In genomic region chr10:52314007-52314821, GRCh38 we compare ENCODE assay signal across 1 cellular context.
TF ChIP-seq lines count a peak whose summit lies in the region.

Gene DKK1 (plus strand): TSS chr10:52314281. CDS start chr10:52314435, 154 bp downstream.

TF ChIP-seq in HEK293, 187 proteins besides CTCF, POLR2A, EP300 and RAD21 (continued from another document and continues in another):
- TF ChIP-seq ZNF704 (tag by site-specific recombination; IDR thresholded peaks at IDR 0.05) = no peak
- peak; percentile 64; the same call in 1 of the 2 replicates for TF ChIP-seq ZNF600 (tag by site-specific recombination; IDR thresholded peaks at IDR 0.05)
- TF ChIP-seq ZNF664 (tag by site-specific recombination; IDR thresholded peaks at IDR 0.05) = no peak
- TF ChIP-seq SETDB1 (IDR thresholded peaks at IDR 0.05; ENCODE audit: insufficient read length, low read length) = no peak
- TF ChIP-seq WT1 (tag by site-specific recombination; IDR thresholded peaks at IDR 0.05) = no peak
- TF ChIP-seq ZNF10 (tag by site-specific recombination; IDR thresholded peaks at IDR 0.05) = no peak
- no peak for TF ChIP-seq ZFP69B (tag by site-specific recombination; IDR thresholded peaks at IDR 0.05)
- TF ChIP-seq PRDM10 (tag by site-specific recombination; IDR thresholded peaks at IDR 0.05) = peak; percentile 90
- no peak for TF ChIP-seq ZNF302 (tag by site-specific recombination; IDR thresholded peaks at IDR 0.05; ENCODE audit: low read depth)
- TF ChIP-seq ZNF76 (tag by site-specific recombination; IDR thresholded peaks at IDR 0.05; ENCODE audit: borderline replicate concordance, low read depth) = peak; percentile 54
- no peak for TF ChIP-seq ZNF133 (tag by site-specific recombination; IDR thresholded peaks at IDR 0.05)
- TF ChIP-seq ZNF596 (tag by site-specific recombination; IDR thresholded peaks at IDR 0.05) = no peak
- TF ChIP-seq ZSCAN23 (tag by site-specific recombination; IDR thresholded peaks at IDR 0.05) = no peak
- TF ChIP-seq ZNF26 (tag by site-specific recombination; IDR thresholded peaks at IDR 0.05) = no peak
- no peak for TF ChIP-seq PRDM1 (tag by site-specific recombination; IDR thresholded peaks at IDR 0.05)
- no peak for TF ChIP-seq OVOL3 (tag by site-specific recombination; IDR thresholded peaks at IDR 0.05)
- TF ChIP-seq GFI1B (tag by site-specific recombination; IDR thresholded peaks at IDR 0.05) = no peak
- no peak for TF ChIP-seq ATF2 (tag by site-specific recombination; IDR thresholded peaks at IDR 0.05; ENCODE audit: low read depth)
- no peak; the same call in 1 of the 2 replicates for TF ChIP-seq ZBTB10 (tag by site-specific recombination; IDR thresholded peaks at IDR 0.05)
- no peak for TF ChIP-seq ZBTB49 (tag by site-specific recombination; IDR thresholded peaks at IDR 0.05; ENCODE audit: low read depth)
- no peak for TF ChIP-seq ZNF48 (tag by site-specific recombination; IDR thresholded peaks at IDR 0.05)
- TF ChIP-seq ZNF785 (tag by site-specific recombination; IDR thresholded peaks at IDR 0.05) = no peak
- TF ChIP-seq ZNF501 (tag by site-specific recombination; IDR thresholded peaks at IDR 0.05) = peak; percentile 74; the same call in 1 of the 2 replicates
- no peak for TF ChIP-seq ZNF146 (tag by site-specific recombination; IDR thresholded peaks at IDR 0.05)
- peak; percentile 42; the same call in 1 of the 2 replicates for TF ChIP-seq ZNF629 (tag by site-specific recombination; IDR thresholded peaks at IDR 0.05)
- no peak for TF ChIP-seq ZNF488 (tag by site-specific recombination; IDR thresholded peaks at IDR 0.05)
- no peak for TF ChIP-seq ZNF121 (tag by site-specific recombination; IDR thresholded peaks at IDR 0.05)
- TF ChIP-seq ZNF114 (tag by site-specific recombination; IDR thresholded peaks at IDR 0.05) = no peak
- peak; percentile 97 for TF ChIP-seq TCF7L2 (IDR thresholded peaks at IDR 0.05; ENCODE audit: borderline replicate concordance, low read depth, low read length)
- TF ChIP-seq ZNF510 (tag by site-specific recombination; IDR thresholded peaks at IDR 0.05; ENCODE audit: insufficient replicate concordance) = no peak
- TF ChIP-seq ZNF473 (tag by site-specific recombination; IDR thresholded peaks at IDR 0.05) = no peak
- TF ChIP-seq ZBTB11 (tag by site-specific recombination; conservative IDR thresholded peaks at IDR 0.05; ENCODE audit: low read depth) = no peak; the same call in 1 of the 2 replicates
- TF ChIP-seq YY1 (tag by site-specific recombination; IDR thresholded peaks at IDR 0.05) = peak; percentile 46; the same call in 1 of the 2 replicates
- TF ChIP-seq ZNF571 (tag by site-specific recombination; IDR thresholded peaks at IDR 0.05) = no peak
- no peak for TF ChIP-seq ZNF354C (tag by site-specific recombination; IDR thresholded peaks at IDR 0.05; ENCODE audit: borderline replicate concordance, low read depth)
- peak; percentile 87 for TF ChIP-seq ZBTB17 (tag by site-specific recombination; IDR thresholded peaks at IDR 0.05)
- no peak for TF ChIP-seq ZNF148 (tag by site-specific recombination; IDR thresholded peaks at IDR 0.05; ENCODE audit: borderline replicate concordance)
- TF ChIP-seq ZNF645 (tag by site-specific recombination; IDR thresholded peaks at IDR 0.05) = no peak
- TF ChIP-seq ZNF514 (tag by site-specific recombination; IDR thresholded peaks at IDR 0.05) = no peak
- no peak for TF ChIP-seq MEIS1 (CRISPR knock-in tag; IDR thresholded peaks at IDR 0.05; ENCODE audit: borderline replicate concordance)
